9 cellular contexts compared by ENCODE assay signal in the genomic region with DNA sequence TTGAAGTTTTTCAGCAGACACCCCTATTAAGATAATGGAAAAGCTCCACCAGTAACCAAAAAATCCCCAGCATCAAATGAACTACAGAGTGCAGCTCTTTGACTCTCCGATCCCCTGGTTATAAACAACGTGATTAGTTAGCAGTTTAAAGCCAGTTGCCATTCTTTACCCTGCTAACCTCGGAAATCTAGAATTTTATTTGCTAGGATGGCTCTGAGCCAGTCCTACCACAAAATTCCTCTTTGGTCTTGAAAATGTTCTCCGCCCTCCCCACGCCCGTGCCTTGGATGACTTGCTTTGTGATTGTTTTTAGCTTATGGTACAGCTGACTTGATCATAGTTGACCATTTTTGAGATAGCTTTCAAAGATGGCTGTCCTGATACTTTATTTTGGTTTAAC. TPM values are rescaled to one million over a fixed set of nuclear protein-coding genes. Genes with fewer than 3 reads are reported as not detected.
DNase-seq lines count a peak whose midpoint lies in the region; ATAC-seq, FAIRE-seq and TF ChIP-seq lines count a peak whose summit lies in the region.
"Had no signal": no experiment of that assay in that cellular context is flagged by ENCODE, and none has a peak within 500 bp of the region (broad histone marks: within the 10 kb centered on the region; RNA-seq: fewer than 3 reads in every experiment).

No MANE protein-coding gene starts in this region.

- no peaks in the 10 kb centered on the region for H3K27me3 ChIP-seq in heart right ventricle
- H3K27me3 ChIP-seq in small intestine (ENCODE audit: control insufficient read depth in 2 of 2, insufficient read depth in 2 of 2, low read length in 2 of 2): no peaks in the 10 kb centered on the region

- H3K27ac Mint-ChIP-seq in activated CD4-positive, alpha-beta memory T cell treated with anti-CD3 and anti-CD28 coated beads, Interleukin-2, amount 10 ng/mL, durations not matched to agents 7 days and 5 days: peak overlapping the region; percentile 98

- H3K4me1 ChIP-seq in heart right ventricle: peaks cover 2 to 40% (median 31%) of the 10 kb centered on the region in 9 donors
- peaks cover 4% of the 10 kb centered on the region in 2 donors for H3K4me1 ChIP-seq in small intestine (ENCODE audit: control insufficient read depth in 2 of 2, insufficient read depth in 1 of 2, low read depth in 1 of 2, low read length in 1 of 2)

- peak overlapping the region in 9 of 10 donors; percentile 90 to 99 (median 98) for H3K27ac ChIP-seq in heart right ventricle
- peak overlapping the region; percentile 96 to 100 for H3K27ac ChIP-seq in small intestine (ENCODE audit: low read depth in 1 of 2, low read length in 1 of 2)

- POLR2A ChIA-PET in activated CD4-positive, alpha-beta memory T cell treated with anti-CD3 and anti-CD28 coated beads, Interleukin-2, amount 10 ng/mL, durations not matched to agents 7 days and 5 days (lab: Charles Lee): interaction anchor here (0.6 to 7.3 kb wide), 25 partner anchors 7 to 347 kb away, joined by 3 to 99 read pairs (median 6); a partner anchor contains a TSS

- WGBS in heart right ventricle, 2 donors: 30% methylated on average over 6 of the region's 6 CpGs
- 8 to 15% (median 14%) methylated on average over 6 of the region's 6 CpGs for WGBS in small intestine, 3 donors

- no peak for DNase-seq in heart right ventricle
- no peak for DNase-seq in left ventricle myocardium superior
- DNase-seq in activated CD4-positive, alpha-beta memory T cell treated with anti-CD3 and anti-CD28 coated beads, Interleukin-2, amount 10 ng/mL, durations not matched to agents 7 days and 5 days: no peak
- DNase-seq in hepatic stellate cell (ENCODE audit: low spot score): peak; percentile 29
- DNase-seq in small intestine: no peak
- DNase-seq in sciatic nerve (ENCODE audit: low spot score): no peak

- no peak for TF ChIP-seq CTCF in heart right ventricle (IDR thresholded peaks at IDR 0.05)

- ATAC-seq in heart right ventricle: no peak
- ATAC-seq in left ventricle myocardium superior: no peak
- no peak for ATAC-seq in GM18520 (IDR thresholded peaks at IDR 0.05; ENCODE audit: unreplicated experiment)
- ATAC-seq in HG02678 (IDR thresholded peaks at IDR 0.05; ENCODE audit: unreplicated experiment): no peak
- no peak for ATAC-seq in sciatic nerve

- no peak for FAIRE-seq in small intestine (lab: Jason Lieb, UNC)
- FAIRE-seq: islet of Langerhans had no signal

- H3K4me3 ChIP-seq in heart right ventricle (peak overlapping the region; percentile 73 to 99 (median 97)), small intestine (ENCODE audit: low read depth in 1 of 2, low read length in 2 of 2) (peak overlapping the region; percentile 89 to 98)

- H3K4me1 Mint-ChIP-seq in activated CD4-positive, alpha-beta memory T cell treated with anti-CD3 and anti-CD28 coated beads, Interleukin-2, amount 10 ng/mL, durations not matched to agents 7 days and 5 days: peaks cover 31% of the 10 kb centered on the region

- H3K36me3 ChIP-seq in heart right ventricle: peaks cover 0 to 25% (median 7%) of the 10 kb centered on the region in 9 donors
- peaks cover 0 to 3% of the 10 kb centered on the region in 2 donors for H3K36me3 ChIP-seq in small intestine (ENCODE audit: control insufficient read depth in 2 of 2, insufficient read depth in 2 of 2, low read length in 2 of 2)

- no peaks in the 10 kb centered on the region for H3K9me3 Mint-ChIP-seq in activated CD4-positive, alpha-beta memory T cell treated with anti-CD3 and anti-CD28 coated beads, Interleukin-2, amount 10 ng/mL, durations not matched to agents 7 days and 5 days

- no peaks in the 10 kb centered on the region for H3K27me3 Mint-ChIP-seq in activated CD4-positive, alpha-beta memory T cell treated with anti-CD3 and anti-CD28 coated beads, Interleukin-2, amount 10 ng/mL, durations not matched to agents 7 days and 5 days

- peak overlapping the region; percentile 98 for H3K4me3 Mint-ChIP-seq in activated CD4-positive, alpha-beta memory T cell treated with anti-CD3 and anti-CD28 coated beads, Interleukin-2, amount 10 ng/mL, durations not matched to agents 7 days and 5 days

- intact Hi-C loops in heart right ventricle (cut with DNase I): loop anchor here in 8 of 10 donors (2.0 to 10.0 kb wide), 7 partner anchors 64 to 147 kb away; a partner anchor contains a TSS
- intact Hi-C loops in left ventricle myocardium superior (cut with micrococcal nuclease): loop anchor here (10.0 kb wide), 1 partner anchor 134 kb away; a partner anchor contains a TSS
- intact Hi-C loops in sciatic nerve (cut with DNase I): loop anchor here (5.0 kb wide), 1 partner anchor 137 kb away; no protein-coding TSS in a partner anchor

- CTCF ChIA-PET in activated CD4-positive, alpha-beta memory T cell treated with anti-CD3 and anti-CD28 coated beads, Interleukin-2, amount 10 ng/mL, durations not matched to agents 7 days and 5 days (lab: Charles Lee): interaction anchor here (1.0 to 3.9 kb wide), 11 partner anchors 12 to 308 kb away, joined by 3 to 45 read pairs (median 5); a partner anchor contains a TSS

- H3K36me3 Mint-ChIP-seq in activated CD4-positive, alpha-beta memory T cell treated with anti-CD3 and anti-CD28 coated beads, Interleukin-2, amount 10 ng/mL, durations not matched to agents 7 days and 5 days (ENCODE audit: low read depth): peaks cover 10% of the 10 kb centered on the region

- H3K9me3 ChIP-seq in heart right ventricle (no peaks in the 10 kb centered on the region), small intestine (ENCODE audit: control insufficient read depth, low read depth) (no peaks in the 10 kb centered on the region)

RNA-seq across cellular contexts. Expression of a gene that starts 1.2 kb away (rescaled TPM):
- 100 to 1,000 TPM in 1 of 10 donors, 10 to 100 TPM in 9; 68.9 to 106 (median 83.8) TPM for total RNA-seq in heart right ventricle
- polyA plus RNA-seq in heart right ventricle: 10 to 100 TPM; 40.2 to 41.7 TPM
- total RNA-seq in left ventricle myocardium superior: 85.5 TPM
- total RNA-seq in activated CD4-positive, alpha-beta memory T cell treated with anti-CD3 and anti-CD28 coated beads, Interleukin-2, amount 10 ng/mL, durations not matched to agents 7 days and 5 days: 10 to 100 TPM; 34.3 to 34.7 TPM
- polyA plus RNA-seq in small intestine: 100 to 1,000 TPM in 1 of 3 donors, 10 to 100 TPM in 2; 40.0 to 135 (median 82.1) TPM
- total RNA-seq in sciatic nerve: 58.9 TPM
